In genomic region chr14:83561261-83561660, GRCh38 we compare ENCODE assay signal across 22 cellular contexts.
"Had no signal": no experiment of that assay in that cellular context is flagged by ENCODE, and none has a peak within 500 bp of the region (broad histone marks: within the 10 kb centered on the region; RNA-seq: fewer than 3 reads in every experiment).

No MANE protein-coding gene starts in this region.

- H3K4me3 ChIP-seq: heart right ventricle, hepatocyte, left ventricle myocardium inferior, lung, ovary, right atrium auricular region, right lobe of liver, smooth muscle cell, tibial nerve had no signal

- DNase-seq: heart right ventricle; left ventricle myocardium inferior; mesendoderm; naive B cell; natural killer cell; nephron progenitor cell; ovary; right lobe of liver; stimulated activated CD4-positive, alpha-beta T cell treated with anti-CD3 and anti-CD28 coated beads, Interleukin-12 subunit alpha, Interleukin-12 subunit beta, amount 100 ng/mL, for 4 hours; stimulated activated CD4-positive, alpha-beta T cell treated with anti-CD3 and anti-CD28 coated beads, Interleukin-15, amount 100 ng/mL, for 24 hours; stimulated activated CD4-positive, alpha-beta T cell treated with anti-CD3 and anti-CD28 coated beads, Interleukin-2, amount 100 ng/mL, for 24 hours; stimulated activated CD4-positive, alpha-beta T cell treated with anti-CD3 and anti-CD28 coated beads, Interleukin-4, amount 100 ng/mL, for 24 hours; stimulated activated naive CD4-positive, alpha-beta T cell treated with Interleukin-2 at 50 U/mL for 16 hours; stimulated activated naive CD8-positive, alpha-beta T cell treated with anti-CD3 and anti-CD28 coated beads, Interleukin-15, amount 100 ng/mL, for 72 hours; substantia nigra had no signal

- FAIRE-seq: keratinocyte had no signal

- H3K36me3 ChIP-seq: heart right ventricle, left ventricle myocardium inferior, ovary, right atrium auricular region, right lobe of liver, tibial nerve had no signal

- H3K27ac ChIP-seq: heart right ventricle, hepatocyte, left ventricle myocardium inferior, ovary, right atrium auricular region, right lobe of liver, tibial nerve had no signal

- H3K4me1 ChIP-seq: heart right ventricle, left ventricle myocardium inferior, right atrium auricular region, right lobe of liver, tibial nerve had no signal

- H3K27me3 ChIP-seq: heart right ventricle, hepatocyte, ovary, right atrium auricular region, right lobe of liver, tibial nerve had no signal

- H3K9me3 ChIP-seq: ovary, right atrium auricular region, right lobe of liver had no signal

- ATAC-seq: heart right ventricle; natural killer cell; right lobe of liver; stimulated activated effector memory CD8-positive, alpha-beta T cell treated with anti-CD3 and anti-CD28 coated beads, Interleukin-12 subunit alpha, Interleukin-12 subunit beta, amount 100 ng/mL, for 72 hours; stimulated activated naive CD8-positive, alpha-beta T cell treated with anti-CD3 and anti-CD28 coated beads, Interleukin-15, amount 100 ng/mL, for 72 hours had no signal
